Comparison of ENCODE assay signal across 11 cellular contexts in genomic region chr5:32027093-32027716, GRCh38.
DNase-seq lines count a peak whose midpoint lies in the region; ATAC-seq, FAIRE-seq and TF ChIP-seq lines count a peak whose summit lies in the region.
"Had no signal": no experiment of that assay in that cellular context is flagged by ENCODE, and none has a peak within 500 bp of the region (broad histone marks: within the 10 kb centered on the region; RNA-seq: fewer than 3 reads in every experiment).

No MANE protein-coding gene starts in this region.

- H2AFZ ChIP-seq in PC-9, result no peak overlapping the region

- TF ChIP-seq CTCF in MCF 10A (IDR thresholded peaks at IDR 0.05; ENCODE audit: unreplicated experiment) (no peak), PC-9 (conservative IDR thresholded peaks at IDR 0.05) (no peak)

- peak overlapping the region; percentile 38 for H3K4me3 Mint-ChIP-seq in MCF 10A (ENCODE audit: unreplicated experiment)
- H3K4me3 Mint-ChIP-seq: activated CD4-positive, alpha-beta memory T cell treated with anti-CD3 and anti-CD28 coated beads for 36 hours had no signal

- H3K4me1 Mint-ChIP-seq in MCF 10A (ENCODE audit: insufficient read depth, unreplicated experiment), result peaks cover 51% of the 10 kb centered on the region

- no peak overlapping the region for H3K4me3 ChIP-seq in PC-9

- H3K9me3 Mint-ChIP-seq in MCF 10A (ENCODE audit: unreplicated experiment), result no peaks in the 10 kb centered on the region
- H3K9me3 Mint-ChIP-seq: activated CD4-positive, alpha-beta memory T cell treated with anti-CD3 and anti-CD28 coated beads for 36 hours had no signal

- peak; percentile 9 for FAIRE-seq in HTR-8/SVneo (lab: Jason Lieb, UNC)
- FAIRE-seq: colon had no signal

- no peaks in the 10 kb centered on the region for H3K4me1 ChIP-seq in PC-9 (replicated peaks; ENCODE audit: insufficient read depth)

- no peaks in the 10 kb centered on the region for H3F3A ChIP-seq in PC-9 (ENCODE audit: insufficient read depth, low read depth)

- H3K9me3 ChIP-seq in PC-9 (ENCODE audit: insufficient read depth, low read depth), result no peaks in the 10 kb centered on the region

- H3K27ac ChIP-seq in substantia nigra (ENCODE audit: low read depth, low read length, poor library complexity, severe bottlenecking), result peak overlapping the region; percentile 89
- H3K27ac ChIP-seq in PC-9, result no peak overlapping the region

- intact Hi-C loops in MCF 10A (cut with micrococcal nuclease) (loop anchor here (5.0 kb wide), 1 partner anchor 40 kb away; no protein-coding TSS in a partner anchor), PC-9 (cut with micrococcal nuclease; ENCODE audit: unreplicated experiment) (no loop called here)

- DNase-seq in HTR-8/SVneo (ENCODE audit: insufficient read length, low spot score) (no peak), MCF 10A (ENCODE audit: unreplicated experiment) (no peak), left kidney (ENCODE audit: low read depth, low spot score) (peak; percentile 62), substantia nigra (lab: John Stamatoyannopoulos, UW) (peak in 39 of 49 donors; percentile 9 to 83 (median 41)), PC-9 (no peak), NCI-H748 (lab: John Stamatoyannopoulos, UW; ENCODE audit: unreplicated experiment) (no peak), erythroblast (lab: John Stamatoyannopoulos, UW) (no peak)
- DNase-seq: activated CD4-positive, alpha-beta memory T cell treated with anti-CD3 and anti-CD28 coated beads for 36 hours; RPMI8226 had no signal

- H3K27ac Mint-ChIP-seq in MCF 10A (ENCODE audit: low read depth, unreplicated experiment), result peak overlapping the region; percentile 86
- H3K27ac Mint-ChIP-seq: activated CD4-positive, alpha-beta memory T cell treated with anti-CD3 and anti-CD28 coated beads for 36 hours had no signal

- no peaks in the 10 kb centered on the region for H3K36me3 ChIP-seq in PC-9 (ENCODE audit: low read depth)

- no peak for TF ChIP-seq POLR2A in erythroblast (IDR thresholded peaks at IDR 0.05; ENCODE audit: low read length)

- CTCF ChIA-PET in MCF 10A (lab: Yijun Ruan, JAX), result interaction anchor here (0.6 to 4.0 kb wide), 7 partner anchors 10 to 202 kb away, joined by 3 to 14 read pairs (median 4); no protein-coding TSS in a partner anchor
- CTCF ChIA-PET in PC-9 (lab: Charles Lee), result interaction anchor here (0.7 kb wide), 1 partner anchor 338 kb away, joined by 7 read pairs; no protein-coding TSS in a partner anchor

- H3K79me2 ChIP-seq in PC-9 (ENCODE audit: low read depth), result no peaks in the 10 kb centered on the region

- POLR2A ChIA-PET in MCF 10A (lab: Yijun Ruan, JAX), result interaction anchor here (0.6 to 2.9 kb wide), 21 partner anchors 10 to 1166 kb away, joined by 3 to 21 read pairs (median 4); partner anchors contain the start of genes C5orf22 and DROSHA
- POLR2A ChIA-PET in PC-9 (lab: Charles Lee; ENCODE audit: unreplicated experiment), result no interaction called here

- BruUV-seq in MCF 10A (replicated peaks; lab: Mats Ljungman, UMichigan) (no TSS peak), PC-9 (replicated peaks; lab: Mats Ljungman, UMichigan) (no TSS peak)

- H3K27me3 Mint-ChIP-seq in MCF 10A (ENCODE audit: insufficient read depth, unreplicated experiment), result no peaks in the 10 kb centered on the region
- H3K27me3 Mint-ChIP-seq: activated CD4-positive, alpha-beta memory T cell treated with anti-CD3 and anti-CD28 coated beads for 36 hours had no signal

- H3K9me2 ChIP-seq in PC-9 (ENCODE audit: insufficient read depth), result no peaks in the 10 kb centered on the region

- H3K27me3 ChIP-seq in PC-9 (ENCODE audit: insufficient read depth, low read depth), result peaks cover 88% of the 10 kb centered on the region

- no peak overlapping the region for H3K4me2 ChIP-seq in PC-9

- ATAC-seq in GM18502 (IDR thresholded peaks at IDR 0.05; ENCODE audit: poor library complexity, unreplicated experiment), result no peak

- no peaks in the 10 kb centered on the region for H4K20me1 ChIP-seq in PC-9 (ENCODE audit: insufficient read depth)

- H3K36me3 Mint-ChIP-seq in MCF 10A (ENCODE audit: insufficient read depth, unreplicated experiment), result peaks cover 10% of the 10 kb centered on the region
- H3K36me3 Mint-ChIP-seq: activated CD4-positive, alpha-beta memory T cell treated with anti-CD3 and anti-CD28 coated beads for 36 hours had no signal

Comparison
In these comparisons a context has a peak if more than half of its experiments do, and no peak if none do; other contexts are left out.
1. DNase-seq: peak in left kidney (single experiment) and substantia nigra (39 of 49); none in HTR-8/SVneo (single experiment), MCF 10A (single experiment), PC-9 (0 of 2), NCI-H748 (single experiment) and erythroblast (0 of 2).